Comparison of ENCODE assay signal across 25 cellular contexts in the genomic region with DNA sequence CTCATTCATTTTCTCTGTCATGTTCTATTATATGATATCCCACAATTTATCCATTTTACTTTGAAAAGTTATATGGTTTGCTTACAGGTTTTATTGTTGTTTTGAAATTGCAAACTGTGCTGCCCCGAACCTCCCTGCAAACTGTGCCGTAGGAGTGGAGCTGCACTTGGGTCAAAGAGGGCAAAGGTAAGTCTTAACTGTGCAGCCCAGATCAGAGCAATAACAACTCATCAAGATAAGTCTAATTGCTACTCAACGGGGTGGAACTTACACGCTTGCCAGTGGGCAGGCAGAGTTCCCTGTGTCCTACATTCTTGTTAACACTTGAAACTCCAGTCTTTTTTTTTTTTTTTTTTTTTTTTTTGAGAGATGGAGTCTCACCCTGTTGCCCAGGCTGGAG. TPM values are rescaled to one million over a fixed set of nuclear protein-coding genes. Genes with fewer than 3 reads are reported as not detected.
DNase-seq lines count a peak whose midpoint lies in the region; ATAC-seq and TF ChIP-seq lines count a peak whose summit lies in the region.
"Had no signal": no experiment of that assay in that cellular context is flagged by ENCODE, and none has a peak within 500 bp of the region (broad histone marks: within the 10 kb centered on the region; RNA-seq: fewer than 3 reads in every experiment).

No MANE protein-coding gene starts in this region.

- ATAC-seq in naive thymus-derived CD8-positive, alpha-beta T cell = no peak
- ATAC-seq: body of pancreas, heart left ventricle had no signal

- peaks cover 4% of the 10 kb centered on the region for H3K36me3 Mint-ChIP-seq in T-helper 2 cell treated with Interferon-gamma antibody and Interleukin-4, amounts not matched to agents 5 μg/mL and 100 μg/mL, for 36 hours (ENCODE audit: low read depth)
- H3K36me3 Mint-ChIP-seq in chondrocyte (ENCODE audit: low read depth) = no peaks in the 10 kb centered on the region
- no peaks in the 10 kb centered on the region for H3K36me3 Mint-ChIP-seq in naive thymus-derived CD8-positive, alpha-beta T cell

- TF ChIP-seq CTCF in Peyer's patch (IDR thresholded peaks at IDR 0.05) = no peak
- TF ChIP-seq CTCF in chondrocyte (IDR thresholded peaks at IDR 0.05) = no peak

- peak overlapping the region in 3 of 4 donors; percentile 79 to 84 (median 82) for H3K27ac ChIP-seq in Peyer's patch
- H3K27ac ChIP-seq: body of pancreas had no signal

- no peaks in the 10 kb centered on the region for H3K27me3 ChIP-seq in Peyer's patch
- H3K27me3 ChIP-seq: BE2C, body of pancreas, heart left ventricle had no signal

- H3K27me3 Mint-ChIP-seq in T-helper 2 cell treated with Interferon-gamma antibody and Interleukin-4, amounts not matched to agents 5 μg/mL and 100 μg/mL, for 36 hours (ENCODE audit: low read depth) = no peaks in the 10 kb centered on the region
- peaks cover 2% of the 10 kb centered on the region for H3K27me3 Mint-ChIP-seq in chondrocyte (ENCODE audit: low read depth)
- H3K27me3 Mint-ChIP-seq in naive thymus-derived CD8-positive, alpha-beta T cell = no peaks in the 10 kb centered on the region

- H3K4me1 ChIP-seq in Peyer's patch = peaks cover 4 to 30% (median 17%) of the 10 kb centered on the region in 4 donors
- H3K4me1 ChIP-seq: BE2C had no signal

- H3K4me1 Mint-ChIP-seq in T-helper 2 cell treated with Interferon-gamma antibody and Interleukin-4, amounts not matched to agents 5 μg/mL and 100 μg/mL, for 36 hours (ENCODE audit: low read depth) = peaks cover 42% of the 10 kb centered on the region
- peaks cover 7% of the 10 kb centered on the region for H3K4me1 Mint-ChIP-seq in chondrocyte (ENCODE audit: low read depth)
- H3K4me1 Mint-ChIP-seq in naive thymus-derived CD8-positive, alpha-beta T cell = peaks cover 13 to 43% (median 27%) of the 10 kb centered on the region in 4 donors

- peak in 1 of 2 donors; percentile 31 for TF ChIP-seq POLR2A in Peyer's patch (IDR thresholded peaks at IDR 0.05)

- H3K4me3 Mint-ChIP-seq in T-helper 2 cell treated with Interferon-gamma antibody and Interleukin-4, amounts not matched to agents 5 μg/mL and 100 μg/mL, for 36 hours = peak overlapping the region; percentile 29
- no peak overlapping the region for H3K4me3 Mint-ChIP-seq in chondrocyte (ENCODE audit: unreplicated experiment)
- peak overlapping the region in 4 of 10 donors; percentile 16 to 47 (median 44) for H3K4me3 Mint-ChIP-seq in naive thymus-derived CD8-positive, alpha-beta T cell

- DNase-seq in T-helper 2 cell treated with Interferon-gamma antibody and Interleukin-4, amounts not matched to agents 5 μg/mL and 100 μg/mL, for 36 hours (ENCODE audit: low spot score) = no peak
- DNase-seq in T-helper 2 cell = no peak
- DNase-seq in Peyer's patch = peak in 2 of 3 donors; percentile 61 to 79
- DNase-seq in chondrocyte (ENCODE audit: low spot score) = peak; percentile 10
- no peak for DNase-seq in naive thymus-derived CD8-positive, alpha-beta T cell
- no peak for DNase-seq in NCI-H1105 treated with DMSO at 0.1 percent for 48 hours (lab: John Stamatoyannopoulos, UW)
- DNase-seq in NK-92 (lab: John Stamatoyannopoulos, UW; ENCODE audit: unreplicated experiment) = no peak
- no peak for DNase-seq in KG1 (lab: John Stamatoyannopoulos, UW)
- DNase-seq: activated CD4-positive, CD25-positive, alpha-beta regulatory T cell; BE2C; body of pancreas; cortex of kidney; heart left ventricle; IMR-90; mesendoderm; NCI-H1694; NCI-H748 treated with DMSO at 0.1 percent for 48 hours; OCI-M1; SHP77 treated with DMSO at 0.1 percent for 48 hours; stimulated activated CD4-positive, alpha-beta T cell treated with anti-CD3 and anti-CD28 coated beads, Interleukin-4, amount 100 ng/mL, for 1 hour had no signal

- no peaks in the 10 kb centered on the region for H3K36me3 ChIP-seq in Peyer's patch
- H3K36me3 ChIP-seq: BE2C, heart left ventricle had no signal

- peak overlapping the region in 1 of 4 donors; percentile 0 for H3K4me3 ChIP-seq in Peyer's patch
- H3K4me3 ChIP-seq: body of pancreas, heart left ventricle, skin epidermis had no signal

- H3K9me3 ChIP-seq in Peyer's patch = no peaks in the 10 kb centered on the region
- H3K9me3 ChIP-seq: BE2C, body of pancreas, heart left ventricle had no signal

- no peaks in the 10 kb centered on the region for H3K9me3 Mint-ChIP-seq in T-helper 2 cell treated with Interferon-gamma antibody and Interleukin-4, amounts not matched to agents 5 μg/mL and 100 μg/mL, for 36 hours
- no peaks in the 10 kb centered on the region for H3K9me3 Mint-ChIP-seq in chondrocyte (ENCODE audit: low read depth)
- no peaks in the 10 kb centered on the region for H3K9me3 Mint-ChIP-seq in naive thymus-derived CD8-positive, alpha-beta T cell

- H3K27ac Mint-ChIP-seq in T-helper 2 cell treated with Interferon-gamma antibody and Interleukin-4, amounts not matched to agents 5 μg/mL and 100 μg/mL, for 36 hours = peak overlapping the region; percentile 91
- H3K27ac Mint-ChIP-seq in chondrocyte (ENCODE audit: unreplicated experiment) = no peak overlapping the region
- peak overlapping the region in 9 of 10 donors; percentile 43 to 88 (median 79) for H3K27ac Mint-ChIP-seq in naive thymus-derived CD8-positive, alpha-beta T cell

- POLR2A ChIA-PET in naive thymus-derived CD8-positive, alpha-beta T cell (lab: Charles Lee) = interaction anchor here (0.7 kb wide), 1 partner anchor 111 kb away, joined by 5 read pairs; no protein-coding TSS in a partner anchor

RNA-seq across cellular contexts. Expression of gene ZDHHC19, which starts 33.2 kb away (rescaled TPM):
- total RNA-seq in Peyer's patch = not detected
- total RNA-seq in chondrocyte = not detected in 3 replicates
- not detected for total RNA-seq in naive thymus-derived CD8-positive, alpha-beta T cell
- polyA plus RNA-seq in naive thymus-derived CD8-positive, alpha-beta T cell = under 1 TPM in 1 of 3 donors, not detected in 2; 0.51 TPM
- total RNA-seq: A172, body of pancreas, heart left ventricle, IMR-90, urinary bladder had no signal
- polyA plus RNA-seq: urinary bladder had no signal

RNA-seq across cellular contexts. Expression of gene SLC51A, which starts 38.4 kb away (rescaled TPM):
- total RNA-seq in Peyer's patch (100 to 1,000 TPM in 3 of 4 donors, 10 to 100 TPM in 1; 25.6 to 284 (median 204) TPM), chondrocyte (not detected in 3 replicates)
- not detected for total RNA-seq in naive thymus-derived CD8-positive, alpha-beta T cell
- under 1 TPM in 2 of 3 donors, not detected in 1; 0.67 to 0.89 TPM for polyA plus RNA-seq in naive thymus-derived CD8-positive, alpha-beta T cell
- total RNA-seq: A172, IMR-90, posterior vena cava, urinary bladder had no signal
- polyA plus RNA-seq: IMR-90, neural cell had no signal

Comparison
In these comparisons a context has a peak if more than half of its experiments do, and no peak if none do; other contexts are left out.
1. DNase-seq: peak in Peyer's patch (2 of 3) and chondrocyte (single experiment); none in T-helper 2 cell treated with Interferon-gamma antibody and Interleukin-4, amounts not matched to agents 5 μg/mL and 100 μg/mL, for 36 hours (single experiment), T-helper 2 cell (0 of 5), naive thymus-derived CD8-positive, alpha-beta T cell (0 of 10), NCI-H1105 treated with DMSO at 0.1 percent for 48 hours (single experiment), NK-92 (single experiment) and KG1 (single experiment).
2. RNA of gene SLC51A, which starts 38.4 kb away (total RNA-seq): 25.6 to 284 TPM in Peyer's patch; not detected in chondrocyte and not detected in naive thymus-derived CD8-positive, alpha-beta T cell; every median in the first group is over 10 times any median in the second.